In the genomic region with DNA sequence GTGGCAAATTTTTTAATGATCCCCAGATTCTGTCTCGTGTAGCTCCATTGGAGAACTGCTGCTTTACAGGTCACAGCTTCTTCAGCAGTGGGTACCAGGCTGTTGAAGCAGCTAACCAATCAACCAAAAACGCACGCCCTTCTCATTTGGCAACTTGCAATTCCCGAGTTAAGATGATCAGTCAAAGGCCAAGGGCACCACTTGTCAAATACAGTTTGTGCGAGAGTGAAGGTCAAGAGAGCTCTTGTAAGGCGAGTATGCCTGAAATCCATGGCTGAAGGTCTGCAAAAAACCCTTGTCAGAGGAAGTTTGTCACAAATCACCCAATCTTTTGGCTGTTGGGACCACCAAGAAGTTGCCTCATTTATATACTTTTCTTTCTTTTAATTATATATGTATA, we compare ENCODE assay signal across 32 cellular contexts.
"Had no signal": no experiment of that assay in that cellular context is flagged by ENCODE, and none has a peak within 500 bp of the region (broad histone marks: within the 10 kb centered on the region; RNA-seq: fewer than 3 reads in every experiment).

No MANE protein-coding gene starts in this region.

- ATAC-seq: naive thymus-derived CD8-positive, alpha-beta T cell; natural killer cell treated with Interleukin-12 subunit alpha and Interleukin-12 subunit beta and Interleukin-15 and Interleukin-18, amount 100 ng/mL, for 72 hours; pancreas; psoas muscle; right cardiac atrium; sciatic nerve; stimulated activated memory B cell treated with anti-CD40 and anti-IgM and Interleukin-4, amounts not matched to agents 10 μg/mL and 1 μg/mL and 100 μg/mL, for 72 hours; stimulated activated naive CD8-positive, alpha-beta T cell treated with anti-CD3 and anti-CD28 coated beads, Interleukin-15, amount 100 ng/mL, for 72 hours; stimulated activated naive CD8-positive, alpha-beta T cell treated with anti-CD3 and anti-CD28 coated beads, Interleukin-15, Interleukin-2, amounts not matched to agents 100 U/mL and 50 U/mL, for 24 hours; upper lobe of right lung had no signal

- H3K4me1 Mint-ChIP-seq: neural crest cell; stimulated activated naive CD8-positive, alpha-beta T cell treated with anti-CD3 and anti-CD28 coated beads, Interleukin-15, amount 100 ng/mL, for 72 hours had no signal

- H3K9me3 Mint-ChIP-seq: naive thymus-derived CD8-positive, alpha-beta T cell; natural killer cell treated with Interleukin-12 subunit alpha and Interleukin-12 subunit beta and Interleukin-15 and Interleukin-18, amount 100 ng/mL, for 72 hours; nephron progenitor cell; neural crest cell; stimulated activated memory B cell treated with anti-CD40 and anti-IgM and Interleukin-4, amounts not matched to agents 10 μg/mL and 1 μg/mL and 100 μg/mL, for 72 hours; stimulated activated naive CD8-positive, alpha-beta T cell treated with anti-CD3 and anti-CD28 coated beads, Interleukin-15, amount 100 ng/mL, for 72 hours; type B pancreatic cell had no signal

- FAIRE-seq: pancreas had no signal

- H3K36me3 Mint-ChIP-seq: natural killer cell treated with Interleukin-12 subunit alpha and Interleukin-12 subunit beta and Interleukin-15 and Interleukin-18, amount 100 ng/mL, for 72 hours had no signal

- H3K27me3 ChIP-seq: neutrophil, pancreas, spleen, suprapubic skin, testis, tibial artery, transverse colon, upper lobe of right lung, uterus had no signal

- H3K36me3 ChIP-seq: neutrophil, pancreas, transverse colon, upper lobe of right lung, uterus had no signal

- H3K4me3 Mint-ChIP-seq: naive thymus-derived CD8-positive, alpha-beta T cell; natural killer cell treated with Interleukin-12 subunit alpha and Interleukin-12 subunit beta and Interleukin-15 and Interleukin-18, amount 100 ng/mL, for 72 hours; nephron progenitor cell; neural crest cell; stimulated activated memory B cell treated with anti-CD40 and anti-IgM and Interleukin-4, amounts not matched to agents 10 μg/mL and 1 μg/mL and 100 μg/mL, for 72 hours; stimulated activated naive CD8-positive, alpha-beta T cell treated with anti-CD3 and anti-CD28 coated beads, Interleukin-15, amount 100 ng/mL, for 72 hours; type B pancreatic cell had no signal

- H3K4me1 ChIP-seq: psoas muscle, testis had no signal

- H3K27ac ChIP-seq: neutrophil, pancreas, psoas muscle, skin epidermis, spleen, suprapubic skin, testis, tibial artery, transverse colon, upper lobe of right lung, uterus had no signal

- H3K27ac Mint-ChIP-seq: stimulated activated naive CD8-positive, alpha-beta T cell treated with anti-CD3 and anti-CD28 coated beads, Interleukin-15, amount 100 ng/mL, for 72 hours had no signal

- H3K4me3 ChIP-seq: pancreas, psoas muscle, skin epidermis, smooth muscle cell, spleen, suprapubic skin, testis, tibial artery, transverse colon, upper lobe of right lung, uterus had no signal

- H3K4me2 ChIP-seq: smooth muscle cell had no signal

- H3K27me3 Mint-ChIP-seq: naive thymus-derived CD8-positive, alpha-beta T cell; natural killer cell treated with Interleukin-12 subunit alpha and Interleukin-12 subunit beta and Interleukin-15 and Interleukin-18, amount 100 ng/mL, for 72 hours; progenitor cell of endocrine pancreas; stimulated activated memory B cell treated with anti-CD40 and anti-IgM and Interleukin-4, amounts not matched to agents 10 μg/mL and 1 μg/mL and 100 μg/mL, for 72 hours; stimulated activated naive CD8-positive, alpha-beta T cell treated with anti-CD3 and anti-CD28 coated beads, Interleukin-15, amount 100 ng/mL, for 72 hours; type B pancreatic cell had no signal

- DNase-seq: naive thymus-derived CD8-positive, alpha-beta T cell; nephron progenitor cell; nucleus accumbens; pancreas; posterior cingulate gyrus; psoas muscle; right cardiac atrium; spleen; stimulated activated CD4-positive, alpha-beta T cell treated with anti-CD3 and anti-CD28 coated beads, Interleukin-12 subunit alpha, Interleukin-12 subunit beta, amount 100 ng/mL, for 4 hours; stimulated activated CD4-positive, alpha-beta T cell treated with anti-CD3 and anti-CD28 coated beads, Interleukin-1b, Interleukin-23, amount 100 ng/mL, for 48 hours; stimulated activated CD4-positive, alpha-beta T cell treated with anti-CD3 and anti-CD28 coated beads, Interleukin-4, amount 100 ng/mL, for 1 hour; stimulated activated CD4-positive, alpha-beta T cell treated with anti-CD3 and anti-CD28 coated beads, Interleukin-4, amount 100 ng/mL, for 4 hours; stimulated activated CD8-positive, alpha-beta memory T cell treated with anti-CD3 and anti-CD28 coated beads, Interleukin-4, amount 100 ng/mL, for 48 hours; stimulated activated naive CD4-positive, alpha-beta T cell; stimulated activated naive CD8-positive, alpha-beta T cell treated with anti-CD3 and anti-CD28 coated beads, Interleukin-15, amount 100 ng/mL, for 72 hours; stimulated activated naive CD8-positive, alpha-beta T cell treated with anti-CD3 and anti-CD28 coated beads, Interleukin-15, Interleukin-2, amounts not matched to agents 100 U/mL and 50 U/mL, for 24 hours; substantia nigra; testis; tibial artery; transverse colon; upper lobe of right lung; uterus had no signal

- H3K9me3 ChIP-seq: neutrophil, pancreas, psoas muscle, spleen, suprapubic skin, testis, tibial artery, transverse colon, upper lobe of right lung, uterus had no signal
